12 cellular contexts compared by ENCODE assay signal in genomic region chr17:77295410-77295809, GRCh38.
DNase-seq lines count a peak whose midpoint lies in the region; ATAC-seq and TF ChIP-seq lines count a peak whose summit lies in the region.
"Had no signal": no experiment of that assay in that cellular context is flagged by ENCODE, and none has a peak within 500 bp of the region (broad histone marks: within the 10 kb centered on the region; RNA-seq: fewer than 3 reads in every experiment).

No MANE protein-coding gene starts in this region.

- H3K4me1 ChIP-seq in neuronal stem cell (ENCODE audit: control insufficient read depth in 2 of 2, insufficient read depth in 1 of 2, low read depth in 1 of 2, low read length in 2 of 2) (peaks cover 2 to 5% of the 10 kb centered on the region in 2 donors), prostate gland (replicated peaks) (no peaks in the 10 kb centered on the region)

- H3K27ac ChIP-seq in neuronal stem cell (replicated peaks; ENCODE audit: low read length) (no peak overlapping the region), prostate gland (no peak overlapping the region)
- H3K27ac ChIP-seq: GM23248 had no signal

- no peak overlapping the region for H2BK120ac ChIP-seq in neuronal stem cell (ENCODE audit: low read depth, low read length)

- H4K8ac ChIP-seq in neuronal stem cell (ENCODE audit: low read depth, low read length) = no peak overlapping the region

- H4K91ac ChIP-seq in neuronal stem cell (ENCODE audit: low read depth, low read length, poor library complexity) = no peak overlapping the region

- no peak for TF ChIP-seq CTCF in prostate gland (IDR thresholded peaks at IDR 0.05)

- H3K14ac ChIP-seq in neuronal stem cell (ENCODE audit: low read length) = no peak overlapping the region

- intact Hi-C loops in prostate gland (cut with DNase I) = no loop called here

- peak overlapping the region; percentile 65 for H2AFZ ChIP-seq in neuronal stem cell (ENCODE audit: low read length)
- H2AFZ ChIP-seq: GM23248 had no signal

- no peak overlapping the region for H3K4me2 ChIP-seq in neuronal stem cell (ENCODE audit: insufficient read depth, low read length, poor library complexity, severe bottlenecking)

- H3K9me3 ChIP-seq in neuronal stem cell (replicated peaks in 1 of 2; ENCODE audit: control insufficient read depth in 2 of 2, insufficient read depth in 1 of 2, low read depth in 1 of 2, low read length in 2 of 2) = peaks cover 0 to 6% of the 10 kb centered on the region in 2 donors
- no peaks in the 10 kb centered on the region for H3K9me3 ChIP-seq in prostate gland

- peak overlapping the region; percentile 49 for H2BK12ac ChIP-seq in neuronal stem cell (ENCODE audit: low read length)

- peak overlapping the region; percentile 31 for H3K18ac ChIP-seq in neuronal stem cell (ENCODE audit: low read length)

- no peaks in the 10 kb centered on the region for H3K79me1 ChIP-seq in neuronal stem cell (ENCODE audit: low read depth, low read length)

- no peaks in the 10 kb centered on the region for H3K36me3 ChIP-seq in neuronal stem cell (replicated peaks in 1 of 2; ENCODE audit: control insufficient read depth in 2 of 2, insufficient read depth in 2 of 2, low read length in 2 of 2)
- no peaks in the 10 kb centered on the region for H3K36me3 ChIP-seq in prostate gland

- H3K4me3 ChIP-seq in neuronal stem cell (ENCODE audit: low read length in 2 of 2) = no peak overlapping the region
- no peak overlapping the region for H3K4me3 ChIP-seq in prostate gland
- H3K4me3 ChIP-seq: GM12878, GM23248 had no signal

- H3K27me3 ChIP-seq in neuronal stem cell (ENCODE audit: control insufficient read depth in 3 of 3, insufficient read depth in 3 of 3, low read depth in 1 of 3, low read length in 3 of 3) = no peaks in the 10 kb centered on the region
- no peaks in the 10 kb centered on the region for H3K27me3 ChIP-seq in prostate gland (replicated peaks; ENCODE audit: insufficient read depth)

- H2BK5ac ChIP-seq in neuronal stem cell (ENCODE audit: low read length) = no peak overlapping the region

- H3K4ac ChIP-seq in neuronal stem cell (ENCODE audit: low read length) = no peak overlapping the region

- ATAC-seq in left lobe of liver = no peak
- ATAC-seq: GM12878 had no signal

- no peak for TF ChIP-seq POLR2A in prostate gland (IDR thresholded peaks at IDR 0.05)

- H2BK15ac ChIP-seq in neuronal stem cell (ENCODE audit: low read length) = no peak overlapping the region

- peak; percentile 36 for DNase-seq in CD1c-positive myeloid dendritic cell (ENCODE audit: extremely low spot score)
- DNase-seq in Kasumi-1 (lab: John Stamatoyannopoulos, UW) = peak; percentile 65 to 68
- peak; percentile 48 for DNase-seq in UCSD-AML1 (lab: John Stamatoyannopoulos, UW; ENCODE audit: unreplicated experiment)
- no peak for DNase-seq in neuronal stem cell (ENCODE audit: low spot score)
- no peak for DNase-seq in left lobe of liver (ENCODE audit: low spot score)
- no peak for DNase-seq in prostate gland (ENCODE audit: low spot score)
- DNase-seq in activated CD4-positive, CD25-positive, alpha-beta regulatory T cell (lab: John Stamatoyannopoulos, UW) = no peak
- DNase-seq: Calu3; CD4-positive, alpha-beta T cell; DMS 273 treated with DMSO at 0.1 percent for 48 hours; GM23248 had no signal

- peak overlapping the region; percentile 34 for H3K23ac ChIP-seq in neuronal stem cell (ENCODE audit: low read depth, low read length, poor library complexity)

- no CpG with 5 or more reads among the region's 10 CpGs for WGBS in neuronal stem cell (ENCODE audit: extremely low coverage in 2 of 2, insufficient read length in 2 of 2, insufficient replicate concordance in 1 of 2), 2 donors
- WGBS in prostate gland = 68% methylated on average over 10 of the region's 10 CpGs

- H3K9ac ChIP-seq in neuronal stem cell (ENCODE audit: low read depth, low read length, poor library complexity) = no peak overlapping the region
- H3K9ac ChIP-seq: GM23248 had no signal

- peak overlapping the region; percentile 71 for H2AK5ac ChIP-seq in neuronal stem cell (ENCODE audit: low read depth, low read length)

Comparison
In these comparisons a context has a peak if more than half of its experiments do, and no peak if none do; other contexts are left out.
1. DNase-seq: peak in CD1c-positive myeloid dendritic cell (single experiment), Kasumi-1 (2 of 2) and UCSD-AML1 (single experiment); none in neuronal stem cell (single experiment), left lobe of liver (single experiment), prostate gland (single experiment) and activated CD4-positive, CD25-positive, alpha-beta regulatory T cell (0 of 4).